ENCODE assay signal across 34 cellular contexts in genomic region chrX:112653017-112653416, GRCh38. TPM values are rescaled to one million over a fixed set of nuclear protein-coding genes. Genes with fewer than 3 reads are reported as not detected.
"Had no signal": no experiment of that assay in that cellular context is flagged by ENCODE, and none has a peak within 500 bp of the region (broad histone marks: within the 10 kb centered on the region; RNA-seq: fewer than 3 reads in every experiment).

No MANE protein-coding gene starts in this region.

- H3K4me1 ChIP-seq: body of pancreas, breast epithelium had no signal

- H3K9me3 ChIP-seq: body of pancreas had no signal

- H3K4me3 ChIP-seq: body of pancreas, breast epithelium had no signal

- H3K4me1 Mint-ChIP-seq: activated B cell treated with CpG ODN at 0.5 μM for 24 hours; activated CD4-positive, alpha-beta T cell treated with anti-CD3 and anti-CD28 coated beads, Interleukin-2, amount 10 ng/mL, durations not matched to agents 24 days and 14 days; activated naive CD4-positive, alpha-beta T cell treated with anti-CD3 and anti-CD28 coated beads, Interleukin-2, amount 10 ng/mL, durations not matched to agents 7 days and 5 days; activated naive CD4-positive, alpha-beta T cell treated with anti-CD3 and anti-CD28 coated beads, Interleukin-2, amount 50 U/mL, for 24 hours; activated naive CD8-positive, alpha-beta T cell treated with anti-CD3 and anti-CD28 coated beads, Interleukin-2, amount 10 ng/mL, durations not matched to agents 7 days and 5 days had no signal

- ATAC-seq: activated CD8-positive, alpha-beta T cell treated with anti-CD3 and anti-CD28 coated beads for 36 hours; activated naive CD8-positive, alpha-beta T cell treated with anti-CD3 and anti-CD28 coated beads, Interleukin-2, amount 50 U/mL, for 24 hours; body of pancreas had no signal

- FAIRE-seq: TTC549 had no signal

- H3K27me3 ChIP-seq: body of pancreas, brain microvascular endothelial cell had no signal

- H3K27me3 Mint-ChIP-seq: activated CD4-positive, alpha-beta memory T cell treated with anti-CD3 and anti-CD28 coated beads for 36 hours; activated CD4-positive, alpha-beta T cell treated with anti-CD3 and anti-CD28 coated beads, Interleukin-2, amount 10 ng/mL, durations not matched to agents 24 days and 14 days; activated CD8-positive, alpha-beta T cell treated with anti-CD3 and anti-CD28 coated beads for 36 hours; activated naive CD4-positive, alpha-beta T cell treated with anti-CD3 and anti-CD28 coated beads, Interleukin-2, amount 10 ng/mL, durations not matched to agents 7 days and 5 days; activated naive CD4-positive, alpha-beta T cell treated with anti-CD3 and anti-CD28 coated beads, Interleukin-2, amount 50 U/mL, for 24 hours; activated naive CD8-positive, alpha-beta T cell; activated naive CD8-positive, alpha-beta T cell treated with anti-CD3 and anti-CD28 coated beads, Interleukin-2, amount 10 ng/mL, durations not matched to agents 7 days and 5 days; activated naive CD8-positive, alpha-beta T cell treated with anti-CD3 and anti-CD28 coated beads, Interleukin-2, amount 50 U/mL, for 24 hours had no signal

- H3K36me3 ChIP-seq: brain microvascular endothelial cell, breast epithelium had no signal

- H3K27ac ChIP-seq: body of pancreas, brain microvascular endothelial cell, breast epithelium, VCaP had no signal

- DNase-seq: activated B cell treated with CpG ODN at 0.5 μM for 24 hours; activated CD4-positive, alpha-beta memory T cell treated with anti-CD3 and anti-CD28 coated beads for 36 hours; activated CD4-positive, alpha-beta T cell treated with anti-CD3 and anti-CD28 coated beads for 4 hours; activated CD4-positive, alpha-beta T cell treated with anti-CD3 and anti-CD28 coated beads, Interleukin-2, amount 10 ng/mL, durations not matched to agents 24 days and 14 days; activated CD4-positive, alpha-beta T cell treated with anti-CD3 and anti-CD28 coated beads, Interleukin-2, amount 50 U/mL, for 1 hour; activated CD4-positive, alpha-beta T cell treated with anti-CD3 and anti-CD28 coated beads, Interleukin-2, amount 50 U/mL, for 4 hours; activated CD4-positive, CD25-positive, alpha-beta regulatory T cell treated with anti-CD3 and anti-CD28 coated beads, Interleukin-2, amount 50 U/mL, for 72 hours; activated CD8-positive, alpha-beta memory T cell treated with anti-CD3 and anti-CD28 coated beads, Interleukin-2, amount 50 U/mL, for 48 hours; activated CD8-positive, alpha-beta T cell treated with anti-CD3 and anti-CD28 coated beads for 36 hours; activated effector memory CD4-positive, alpha-beta T cell treated with Interleukin-2 at 50 U/mL for 16 hours; activated gamma-delta T cell; activated naive CD4-positive, alpha-beta T cell treated with anti-CD3 and anti-CD28 coated beads, Interleukin-2, amount 10 ng/mL, durations not matched to agents 7 days and 5 days; activated naive CD4-positive, alpha-beta T cell treated with Interleukin-2 at 50 U/mL for 16 hours; activated naive CD8-positive, alpha-beta T cell treated with anti-CD3 and anti-CD28 coated beads, Interleukin-2, amount 10 ng/mL, durations not matched to agents 7 days and 5 days; activated naive CD8-positive, alpha-beta T cell treated with anti-CD3 and anti-CD28 coated beads, Interleukin-2, amount 50 U/mL, for 24 hours; activated T-cell treated with anti-CD3 and anti-CD28 coated beads, Interleukin-2, amount 50 U/mL, for 24 hours; activated T-cell treated with anti-CD3 and anti-CD28 coated beads, Interleukin-2, amount 50 U/mL, for 48 hours; amniotic stem cell; aorta; body of pancreas; brain microvascular endothelial cell; central memory CD4-positive, alpha-beta T cell; T-helper 1 cell; T-helper 2 cell; T-helper 9 cell had no signal

- H3K27ac Mint-ChIP-seq: activated B cell treated with CpG ODN at 0.5 μM for 24 hours; activated CD4-positive, alpha-beta memory T cell treated with anti-CD3 and anti-CD28 coated beads for 36 hours; activated CD4-positive, alpha-beta T cell treated with anti-CD3 and anti-CD28 coated beads, Interleukin-2, amount 10 ng/mL, durations not matched to agents 24 days and 14 days; activated CD8-positive, alpha-beta T cell treated with anti-CD3 and anti-CD28 coated beads for 36 hours; activated naive CD4-positive, alpha-beta T cell treated with anti-CD3 and anti-CD28 coated beads, Interleukin-2, amount 10 ng/mL, durations not matched to agents 7 days and 5 days; activated naive CD4-positive, alpha-beta T cell treated with anti-CD3 and anti-CD28 coated beads, Interleukin-2, amount 50 U/mL, for 24 hours; activated naive CD8-positive, alpha-beta T cell; activated naive CD8-positive, alpha-beta T cell treated with anti-CD3 and anti-CD28 coated beads, Interleukin-2, amount 10 ng/mL, durations not matched to agents 7 days and 5 days; activated naive CD8-positive, alpha-beta T cell treated with anti-CD3 and anti-CD28 coated beads, Interleukin-2, amount 50 U/mL, for 24 hours; activated T-cell treated with anti-CD3 and anti-CD28 coated beads, Interleukin-2, amount 50 U/mL, for 24 hours; activated T-helper 2 cell treated with anti-CD3 and anti-CD28 coated beads, Interferon-gamma antibody, Interleukin-2, Interleukin-4, amounts not matched to agents 10 μg/mL and 5 μg/mL and 100 μg/mL, durations not matched to agents 14 hours and 24 hours and 36 hours; T-helper 1 cell treated with Interleukin-12 subunit alpha and Interleukin-12 subunit beta and Interleukin-4 antibody, amounts not matched to agents 30 μg/mL and 1 μg/mL, for 36 hours; T-helper 2 cell treated with Interferon-gamma antibody and Interleukin-4, amounts not matched to agents 5 μg/mL and 100 μg/mL, for 36 hours had no signal

- H3K4me3 Mint-ChIP-seq: activated B cell treated with CpG ODN at 0.5 μM for 24 hours; activated CD4-positive, alpha-beta memory T cell treated with anti-CD3 and anti-CD28 coated beads for 36 hours; activated CD4-positive, alpha-beta T cell treated with anti-CD3 and anti-CD28 coated beads, Interleukin-2, amount 10 ng/mL, durations not matched to agents 24 days and 14 days; activated CD8-positive, alpha-beta T cell treated with anti-CD3 and anti-CD28 coated beads for 36 hours; activated naive CD4-positive, alpha-beta T cell treated with anti-CD3 and anti-CD28 coated beads, Interleukin-2, amount 10 ng/mL, durations not matched to agents 7 days and 5 days; activated naive CD4-positive, alpha-beta T cell treated with anti-CD3 and anti-CD28 coated beads, Interleukin-2, amount 50 U/mL, for 24 hours; activated naive CD8-positive, alpha-beta T cell; activated naive CD8-positive, alpha-beta T cell treated with anti-CD3 and anti-CD28 coated beads, Interleukin-2, amount 10 ng/mL, durations not matched to agents 7 days and 5 days; activated naive CD8-positive, alpha-beta T cell treated with anti-CD3 and anti-CD28 coated beads, Interleukin-2, amount 50 U/mL, for 24 hours; activated T-cell treated with anti-CD3 and anti-CD28 coated beads, Interleukin-2, amount 50 U/mL, for 24 hours; T-helper 1 cell treated with Interleukin-12 subunit alpha and Interleukin-12 subunit beta and Interleukin-4 antibody, amounts not matched to agents 30 μg/mL and 1 μg/mL, for 36 hours; T-helper 2 cell treated with Interferon-gamma antibody and Interleukin-4, amounts not matched to agents 5 μg/mL and 100 μg/mL, for 36 hours had no signal

RNA-seq across cellular contexts. Expression of gene LHFPL1, which starts 26.7 kb away (rescaled TPM):
- total RNA-seq: activated B cell treated with CpG ODN at 0.5 μM for 24 hours; activated T-helper 2 cell treated with anti-CD3 and anti-CD28 coated beads, Interferon-gamma antibody, Interleukin-2, Interleukin-4, amounts not matched to agents 10 μg/mL and 5 μg/mL and 100 μg/mL, durations not matched to agents 14 hours and 24 hours and 36 hours; body of pancreas had no signal
- polyA plus RNA-seq: adipose tissue had no signal
